Comparison of ENCODE assay signal across 25 cellular contexts in genomic region chr13:75347925-75348324, GRCh38.
"Had no signal": no experiment of that assay in that cellular context is flagged by ENCODE, and none has a peak within 500 bp of the region (broad histone marks: within the 10 kb centered on the region; RNA-seq: fewer than 3 reads in every experiment).

No MANE protein-coding gene starts in this region.

- H3K27me3 ChIP-seq: colonic mucosa, heart right ventricle, left lung, neural progenitor cell, spleen, tibial nerve had no signal

- H3K36me3 ChIP-seq: colonic mucosa, left lung, neural progenitor cell, spleen had no signal

- H3K4me3 ChIP-seq: colonic mucosa, heart right ventricle, left lung, lung, neural progenitor cell, spleen, tibial nerve had no signal

- H3K9me3 ChIP-seq: colonic mucosa, heart right ventricle, left lung, tibial nerve had no signal

- H3K4me1 ChIP-seq: colonic mucosa, left lung, neural progenitor cell, spleen, tibial nerve had no signal

- ATAC-seq: activated naive CD8-positive, alpha-beta T cell treated with anti-CD3 and anti-CD28 coated beads, Interleukin-2, amount 50 U/mL, for 24 hours; activated T-helper 17 cell treated with anti-CD3 and anti-CD28 coated beads, Interleukin-2, amount 50 U/mL, for 72 hours; left lung; natural killer cell; right cardiac atrium; WTC11 had no signal

- H3K27ac ChIP-seq: colonic mucosa, heart right ventricle, left lung, neural progenitor cell, spleen, tibial nerve had no signal

- DNase-seq: activated CD4-positive, alpha-beta memory T cell treated with anti-CD3 and anti-CD28 coated beads, Interleukin-2, amount 10 ng/mL, durations not matched to agents 7 days and 5 days; activated CD4-positive, alpha-beta T cell treated with anti-CD3 and anti-CD28 coated beads for 1 hour; activated CD4-positive, alpha-beta T cell treated with anti-CD3 and anti-CD28 coated beads, Interleukin-2, amount 10 ng/mL, durations not matched to agents 7 days and 5 days; activated CD8-positive, alpha-beta memory T cell treated with anti-CD3 and anti-CD28 coated beads, Interleukin-2, amount 50 U/mL, for 48 hours; activated gamma-delta T cell treated with Interleukin-2 at 50 U/mL for 16 hours; activated naive CD8-positive, alpha-beta T cell treated with anti-CD3 and anti-CD28 coated beads, Interleukin-2, amount 50 U/mL, for 24 hours; activated T-cell treated with anti-CD3 and anti-CD28 coated beads, Interleukin-2, amount 50 U/mL, for 24 hours; amygdala; colonic mucosa; effector CD8-positive, alpha-beta T cell; foreskin fibroblast; heart right ventricle; left lung; mesendoderm; natural killer cell; occipital lobe; right cardiac atrium; spleen; stimulated activated naive CD4-positive, alpha-beta T cell treated with Interleukin-2 at 50 U/mL for 16 hours; T1000 had no signal
